Comparison of ENCODE assay signal across 1 cellular context in genomic region chr10:45409782-45410181, GRCh38.
TF ChIP-seq lines count a peak whose summit lies in the region.

No MANE protein-coding gene starts in this region.

TF ChIP-seq in H1, 55 proteins besides CTCF, POLR2A, EP300 and RAD21:
- TF ChIP-seq HDAC2 (IDR thresholded peaks at IDR 0.05; ENCODE audit: borderline replicate concordance in 1 of 2, low read depth in 2 of 2, low read length in 2 of 2): no peak
- no peak for TF ChIP-seq KDM5A (IDR thresholded peaks at IDR 0.05; ENCODE audit: low read length)
- no peak for TF ChIP-seq TAF7 (optimal IDR thresholded peaks at IDR 0.05; ENCODE audit: borderline replicate concordance, low read depth, low read length)
